30 cellular contexts compared by ENCODE assay signal in the genomic region with DNA sequence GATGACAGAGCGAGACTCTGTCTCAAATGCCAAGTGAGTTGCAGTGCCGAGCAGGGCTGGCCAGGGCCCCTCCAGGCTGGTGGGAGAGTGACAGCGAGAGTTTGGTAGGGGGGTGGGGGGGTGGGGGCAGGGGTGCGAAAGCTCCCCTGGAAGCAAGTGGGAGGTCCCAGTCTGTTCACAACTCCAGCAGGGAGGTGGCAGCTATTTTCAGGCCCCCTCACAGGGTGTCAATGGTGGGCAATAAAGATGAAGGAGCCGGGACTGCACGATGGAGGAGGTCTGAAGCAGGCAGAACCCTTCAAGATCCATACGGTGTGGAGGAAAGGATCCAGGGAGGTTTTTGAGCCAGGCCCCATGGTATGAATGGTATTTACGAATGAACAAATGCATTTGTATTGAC.
"Had no signal": no experiment of that assay in that cellular context is flagged by ENCODE, and none has a peak within 500 bp of the region (broad histone marks: within the 10 kb centered on the region; RNA-seq: fewer than 3 reads in every experiment).

No MANE protein-coding gene starts in this region.

- H3K36me3 Mint-ChIP-seq: naive thymus-derived CD8-positive, alpha-beta T cell; natural killer cell treated with Interleukin-12 subunit alpha and Interleukin-12 subunit beta and Interleukin-15 and Interleukin-18, amount 100 ng/mL, for 72 hours; stimulated activated effector memory CD8-positive, alpha-beta T cell treated with anti-CD3 and anti-CD28 coated beads, Interleukin-12 subunit alpha, Interleukin-12 subunit beta, amount 100 ng/mL, for 72 hours; stimulated activated naive B cell treated with anti-CD40 and anti-IgM and Interleukin-4, amounts not matched to agents 10 μg/mL and 1 μg/mL and 100 μg/mL, for 72 hours; type B pancreatic cell had no signal

- H3K4me3 ChIP-seq: ovary, psoas muscle, right lobe of liver, sigmoid colon, stomach, suprapubic skin, testis, tibial artery, transverse colon, upper lobe of right lung, uterus had no signal

- H3K27me3 Mint-ChIP-seq: naive thymus-derived CD8-positive, alpha-beta T cell; natural killer cell treated with Interleukin-12 subunit alpha and Interleukin-12 subunit beta and Interleukin-15 and Interleukin-18, amount 100 ng/mL, for 72 hours; progenitor cell of endocrine pancreas; stimulated activated naive B cell treated with anti-CD40 and anti-IgM and Interleukin-4, amounts not matched to agents 10 μg/mL and 1 μg/mL and 100 μg/mL, for 72 hours; stimulated activated naive CD8-positive, alpha-beta T cell treated with anti-CD3 and anti-CD28 coated beads, Interleukin-15, Interleukin-2, amounts not matched to agents 100 ng/mL and 50 ng/mL, for 24 hours; type B pancreatic cell had no signal

- DNase-seq: naive thymus-derived CD8-positive, alpha-beta T cell; nephron progenitor cell; nucleus accumbens; ovary; psoas muscle; right lobe of liver; sigmoid colon; small intestine; stimulated activated CD4-positive, alpha-beta T cell treated with anti-CD3 and anti-CD28 coated beads, Interleukin-15, amount 100 ng/mL, for 24 hours; stimulated activated CD4-positive, alpha-beta T cell treated with anti-CD3 and anti-CD28 coated beads, Interleukin-2, amount 100 ng/mL, for 24 hours; stimulated activated CD4-positive, alpha-beta T cell treated with anti-CD3 and anti-CD28 coated beads, Interleukin-2, amount 100 ng/mL, for 48 hours; stimulated activated CD4-positive, alpha-beta T cell treated with anti-CD3 and anti-CD28 coated beads, Interleukin-4, amount 100 ng/mL, for 24 hours; stimulated activated naive B cell treated with anti-CD40 and anti-IgM and Interleukin-4, amounts not matched to agents 10 μg/mL and 1 μg/mL and 100 μg/mL, for 72 hours; stimulated activated naive CD4-positive, alpha-beta T cell treated with Interleukin-2 at 50 U/mL for 16 hours; stomach; testis; tibial artery; transverse colon; upper lobe of right lung; uterus had no signal

- H3K4me3 Mint-ChIP-seq: naive thymus-derived CD8-positive, alpha-beta T cell; natural killer cell treated with Interleukin-12 subunit alpha and Interleukin-12 subunit beta and Interleukin-15 and Interleukin-18, amount 100 ng/mL, for 72 hours; nephron progenitor cell; neural crest cell; stimulated activated effector memory CD8-positive, alpha-beta T cell treated with anti-CD3 and anti-CD28 coated beads, Interleukin-12 subunit alpha, Interleukin-12 subunit beta, amount 100 ng/mL, for 72 hours; stimulated activated naive B cell treated with anti-CD40 and anti-IgM and Interleukin-4, amounts not matched to agents 10 μg/mL and 1 μg/mL and 100 μg/mL, for 72 hours; stimulated activated naive CD8-positive, alpha-beta T cell treated with anti-CD3 and anti-CD28 coated beads, Interleukin-15, Interleukin-2, amounts not matched to agents 100 ng/mL and 50 ng/mL, for 24 hours; type B pancreatic cell had no signal

- H3K9me3 ChIP-seq: neutrophil, ovary, psoas muscle, right lobe of liver, sigmoid colon, stomach, suprapubic skin, testis, tibial artery, transverse colon, upper lobe of right lung, uterus had no signal

- ATAC-seq: naive thymus-derived CD8-positive, alpha-beta T cell; natural killer cell treated with Interleukin-12 subunit alpha and Interleukin-12 subunit beta and Interleukin-15 and Interleukin-18, amount 100 ng/mL, for 72 hours; psoas muscle; right cardiac atrium; right lobe of liver; stimulated activated effector memory CD8-positive, alpha-beta T cell treated with anti-CD3 and anti-CD28 coated beads, Interleukin-12 subunit alpha, Interleukin-12 subunit beta, amount 100 ng/mL, for 72 hours; stimulated activated naive B cell treated with anti-CD40 and anti-IgM and Interleukin-4, amounts not matched to agents 10 μg/mL and 1 μg/mL and 100 μg/mL, for 72 hours; upper lobe of right lung had no signal

- H3K9ac ChIP-seq: parathyroid adenoma had no signal

- H3K9me3 Mint-ChIP-seq: natural killer cell treated with Interleukin-12 subunit alpha and Interleukin-12 subunit beta and Interleukin-15 and Interleukin-18, amount 100 ng/mL, for 72 hours; neural crest cell; stimulated activated effector memory CD8-positive, alpha-beta T cell treated with anti-CD3 and anti-CD28 coated beads, Interleukin-12 subunit alpha, Interleukin-12 subunit beta, amount 100 ng/mL, for 72 hours; stimulated activated naive B cell treated with anti-CD40 and anti-IgM and Interleukin-4, amounts not matched to agents 10 μg/mL and 1 μg/mL and 100 μg/mL, for 72 hours; stimulated activated naive CD8-positive, alpha-beta T cell treated with anti-CD3 and anti-CD28 coated beads, Interleukin-15, Interleukin-2, amounts not matched to agents 100 ng/mL and 50 ng/mL, for 24 hours; type B pancreatic cell had no signal

- H3K27ac Mint-ChIP-seq: naive thymus-derived CD8-positive, alpha-beta T cell; natural killer cell treated with Interleukin-12 subunit alpha and Interleukin-12 subunit beta and Interleukin-15 and Interleukin-18, amount 100 ng/mL, for 72 hours; nephron progenitor cell; progenitor cell of endocrine pancreas; stimulated activated effector memory CD8-positive, alpha-beta T cell treated with anti-CD3 and anti-CD28 coated beads, Interleukin-12 subunit alpha, Interleukin-12 subunit beta, amount 100 ng/mL, for 72 hours; stimulated activated naive B cell treated with anti-CD40 and anti-IgM and Interleukin-4, amounts not matched to agents 10 μg/mL and 1 μg/mL and 100 μg/mL, for 72 hours; stimulated activated naive CD8-positive, alpha-beta T cell treated with anti-CD3 and anti-CD28 coated beads, Interleukin-15, Interleukin-2, amounts not matched to agents 100 ng/mL and 50 ng/mL, for 24 hours; type B pancreatic cell had no signal

- H3K27me3 ChIP-seq: neutrophil, ovary, right lobe of liver, sigmoid colon, stomach, suprapubic skin, testis, tibial artery, transverse colon, upper lobe of right lung, uterus had no signal

- H3K4me1 Mint-ChIP-seq: naive thymus-derived CD8-positive, alpha-beta T cell; neural crest cell; stimulated activated effector memory CD8-positive, alpha-beta T cell treated with anti-CD3 and anti-CD28 coated beads, Interleukin-12 subunit alpha, Interleukin-12 subunit beta, amount 100 ng/mL, for 72 hours; stimulated activated naive B cell treated with anti-CD40 and anti-IgM and Interleukin-4, amounts not matched to agents 10 μg/mL and 1 μg/mL and 100 μg/mL, for 72 hours had no signal

- H3K27ac ChIP-seq: neutrophil, ovary, parathyroid adenoma, psoas muscle, right lobe of liver, sigmoid colon, stomach, suprapubic skin, testis, tibial artery, transverse colon, upper lobe of right lung, uterus had no signal

- H2AFZ ChIP-seq: parathyroid adenoma had no signal

- H3K36me3 ChIP-seq: neutrophil, ovary, right lobe of liver, sigmoid colon, stomach, suprapubic skin, tibial artery, transverse colon, upper lobe of right lung, uterus had no signal

- H3K4me1 ChIP-seq: parathyroid adenoma, psoas muscle, right lobe of liver, sigmoid colon, stomach, suprapubic skin, testis, tibial artery, transverse colon, upper lobe of right lung, uterus had no signal
